ENCODE assay signal across 7 cellular contexts in genomic region chr1:15803380-15803779, GRCh38. TPM values are rescaled to one million over a fixed set of nuclear protein-coding genes. Genes with fewer than 3 reads are reported as not detected.
DNase-seq lines count a peak whose midpoint lies in the region; ATAC-seq and TF ChIP-seq lines count a peak whose summit lies in the region.

No MANE protein-coding gene starts in this region.

- no peak overlapping the region for H3K4me3 ChIP-seq in HFF-Myc (replicated peaks; ENCODE audit: low read depth, low read length)

- no peaks in the 10 kb centered on the region for H3K36me3 Mint-ChIP-seq in activated CD8-positive, alpha-beta T cell treated with anti-CD3 and anti-CD28 coated beads, Interleukin-2, amount 10 ng/mL, durations not matched to agents 7 days and 5 days (ENCODE audit: low read depth)

- no peak for ATAC-seq in activated CD8-positive, alpha-beta T cell treated with anti-CD3 and anti-CD28 coated beads, Interleukin-2, amount 10 ng/mL, durations not matched to agents 7 days and 5 days

- CTCF ChIA-PET in activated CD8-positive, alpha-beta T cell treated with anti-CD3 and anti-CD28 coated beads, Interleukin-2, amount 10 ng/mL, durations not matched to agents 7 days and 5 days (lab: Charles Lee), result interaction anchor here (0.8 to 3.8 kb wide), 13 partner anchors 9 to 251 kb away, joined by 3 to 20 read pairs (median 4); partner anchors contain the start of gene SRARP

- no peak overlapping the region for H3K4me3 Mint-ChIP-seq in activated CD8-positive, alpha-beta T cell treated with anti-CD3 and anti-CD28 coated beads, Interleukin-2, amount 10 ng/mL, durations not matched to agents 7 days and 5 days

- DNase-seq in EL (peak; percentile 41), HFF-Myc (ENCODE audit: extremely low read depth, low read depth) (no peak), left kidney (ENCODE audit: low read depth, low spot score) (peak; percentile 54), globus pallidus (ENCODE audit: low spot score) (no peak), OCI-M2 (lab: John Stamatoyannopoulos, UW; ENCODE audit: unreplicated experiment) (no peak), ureter (ENCODE audit: low spot score) (no peak)
- DNase-seq in activated CD8-positive, alpha-beta T cell treated with anti-CD3 and anti-CD28 coated beads, Interleukin-2, amount 10 ng/mL, durations not matched to agents 7 days and 5 days, result peak; percentile 34

- POLR2A ChIA-PET in activated CD8-positive, alpha-beta T cell treated with anti-CD3 and anti-CD28 coated beads, Interleukin-2, amount 10 ng/mL, durations not matched to agents 7 days and 5 days (lab: Charles Lee), result no interaction called here

- H3K27ac Mint-ChIP-seq in activated CD8-positive, alpha-beta T cell treated with anti-CD3 and anti-CD28 coated beads, Interleukin-2, amount 10 ng/mL, durations not matched to agents 7 days and 5 days, result no peak overlapping the region

- H3K9me3 Mint-ChIP-seq in activated CD8-positive, alpha-beta T cell treated with anti-CD3 and anti-CD28 coated beads, Interleukin-2, amount 10 ng/mL, durations not matched to agents 7 days and 5 days (ENCODE audit: insufficient read depth), result no peaks in the 10 kb centered on the region

- TF ChIP-seq CTCF in HFF-Myc (IDR thresholded peaks at IDR 0.05; ENCODE audit: low read depth, low read length, missing control alignments), result peak; percentile 27

- H3K4me1 Mint-ChIP-seq in activated CD8-positive, alpha-beta T cell treated with anti-CD3 and anti-CD28 coated beads, Interleukin-2, amount 10 ng/mL, durations not matched to agents 7 days and 5 days (ENCODE audit: low read depth), result no peaks in the 10 kb centered on the region

- H3K27me3 Mint-ChIP-seq in activated CD8-positive, alpha-beta T cell treated with anti-CD3 and anti-CD28 coated beads, Interleukin-2, amount 10 ng/mL, durations not matched to agents 7 days and 5 days (ENCODE audit: low read depth), result peaks cover 10% of the 10 kb centered on the region

RNA-seq across cellular contexts. Expression of gene UQCRHL, which starts 4.1 kb away (rescaled TPM):
- total RNA-seq in activated CD8-positive, alpha-beta T cell treated with anti-CD3 and anti-CD28 coated beads, Interleukin-2, amount 10 ng/mL, durations not matched to agents 7 days and 5 days, result 1 to 10 TPM; 2.4 to 2.8 TPM
- 0.96 TPM for total RNA-seq in ureter

RNA-seq across cellular contexts. Expression of gene SPEN, which starts 44.1 kb away (rescaled TPM):
- 10 to 100 TPM; 65.0 to 66.3 TPM for total RNA-seq in activated CD8-positive, alpha-beta T cell treated with anti-CD3 and anti-CD28 coated beads, Interleukin-2, amount 10 ng/mL, durations not matched to agents 7 days and 5 days
- total RNA-seq in ureter, result 85.2 TPM

RNA-seq across cellular contexts. Expression of gene FBLIM1, which starts 44.8 kb away (rescaled TPM):
- not detected for total RNA-seq in activated CD8-positive, alpha-beta T cell treated with anti-CD3 and anti-CD28 coated beads, Interleukin-2, amount 10 ng/mL, durations not matched to agents 7 days and 5 days
- 81.8 TPM for total RNA-seq in ureter

Comparison
In these comparisons a context has a peak if more than half of its experiments do, and no peak if none do; other contexts are left out.
1. DNase-seq: peak in EL (single experiment), activated CD8-positive, alpha-beta T cell treated with anti-CD3 and anti-CD28 coated beads, Interleukin-2, amount 10 ng/mL, durations not matched to agents 7 days and 5 days (single experiment) and left kidney (single experiment); none in HFF-Myc (single experiment), globus pallidus (single experiment), OCI-M2 (single experiment) and ureter (single experiment).
2. RNA of gene FBLIM1, which starts 44.8 kb away (total RNA-seq): 81.8 TPM in ureter (single experiment); not detected in activated CD8-positive, alpha-beta T cell treated with anti-CD3 and anti-CD28 coated beads, Interleukin-2, amount 10 ng/mL, durations not matched to agents 7 days and 5 days; every median in the first group is over 10 times any median in the second.